ENCODE assay signal across 13 cellular contexts in genomic region chr13:59409211-59409610, GRCh38.
DNase-seq lines count a peak whose midpoint lies in the region; ATAC-seq and TF ChIP-seq lines count a peak whose summit lies in the region.
"Had no signal": no experiment of that assay in that cellular context is flagged by ENCODE, and none has a peak within 500 bp of the region (broad histone marks: within the 10 kb centered on the region; RNA-seq: fewer than 3 reads in every experiment).

No MANE protein-coding gene starts in this region.

- H3K4me1 Mint-ChIP-seq in MCF 10A (ENCODE audit: insufficient read depth, unreplicated experiment): no peaks in the 10 kb centered on the region
- H3K4me1 Mint-ChIP-seq: B cell had no signal

- H3K4me3 Mint-ChIP-seq in MCF 10A (ENCODE audit: unreplicated experiment): no peak overlapping the region
- H3K4me3 Mint-ChIP-seq: B cell had no signal

- DNase-seq in A673 (ENCODE audit: low spot score): peak; percentile 29
- peak; percentile 14 for DNase-seq in LHCN-M2 (ENCODE audit: low read depth)
- peak; percentile 65 for DNase-seq in choroid plexus epithelial cell (ENCODE audit: low read depth)
- peak in 1 of 2 donors; percentile 29 for DNase-seq in left lung
- DNase-seq in NCI-H510A (lab: John Stamatoyannopoulos, UW): no peak
- DNase-seq in glomerular visceral epithelial cell (ENCODE audit: extremely low spot score): no peak
- no peak for DNase-seq in MCF 10A (ENCODE audit: unreplicated experiment)
- DNase-seq: activated CD4-positive, alpha-beta T cell treated with anti-CD3 and anti-CD28 coated beads for 1 hour; activated naive CD4-positive, alpha-beta T cell treated with anti-CD3 and anti-CD28 coated beads, Interleukin-2, amount 50 U/mL, for 16 hours; NCI-H187; upper lobe of left lung had no signal

- H3K27ac Mint-ChIP-seq in MCF 10A (ENCODE audit: low read depth, unreplicated experiment): no peak overlapping the region
- H3K27ac Mint-ChIP-seq: B cell had no signal

- CTCF ChIA-PET in A673 (lab: Charles Lee) (no interaction called here), MCF 10A (lab: Yijun Ruan, JAX) (interaction anchor here (4.4 kb wide), 1 partner anchor 17 kb away, joined by 22 read pairs; no protein-coding TSS in a partner anchor)

- intact Hi-C loops in A673 (cut with micrococcal nuclease; ENCODE audit: unreplicated experiment): no loop called here
- intact Hi-C loops in left lung (cut with DNase I): no loop called here
- intact Hi-C loops in MCF 10A (cut with micrococcal nuclease): no loop called here

- H3K27me3 Mint-ChIP-seq in MCF 10A (ENCODE audit: insufficient read depth, unreplicated experiment): peaks cover 22% of the 10 kb centered on the region
- H3K27me3 Mint-ChIP-seq: B cell had no signal

- peaks cover 9% of the 10 kb centered on the region for H3K9me3 Mint-ChIP-seq in MCF 10A (ENCODE audit: unreplicated experiment)

- peak; percentile 43 for ATAC-seq in left lung
- ATAC-seq in HG03097 (IDR thresholded peaks at IDR 0.05; ENCODE audit: low FRiP score, unreplicated experiment): no peak

- H3K4me3 ChIP-seq in A673 (ENCODE audit: low read depth, low read length, poor library complexity, severe bottlenecking) (no peak overlapping the region), choroid plexus epithelial cell (ENCODE audit: low read depth, low read length) (no peak overlapping the region), left lung (no peak overlapping the region)
- H3K4me3 ChIP-seq: upper lobe of left lung had no signal

- POLR2A ChIA-PET in A673 (lab: Charles Lee; ENCODE audit: low non-redundant PET) (no interaction called here), MCF 10A (lab: Yijun Ruan, JAX) (no interaction called here)

- H3K27me3 ChIP-seq in A673 (replicated peaks; ENCODE audit: insufficient read depth, low read depth, low read length, poor library complexity) (no peaks in the 10 kb centered on the region), left lung (no peaks in the 10 kb centered on the region)
- H3K27me3 ChIP-seq: upper lobe of left lung had no signal

- no peaks in the 10 kb centered on the region for H3K36me3 Mint-ChIP-seq in MCF 10A (ENCODE audit: insufficient read depth, unreplicated experiment)

- H3K27ac ChIP-seq in A673 (ENCODE audit: low read depth, low read length, poor library complexity, severe bottlenecking): peak overlapping the region; percentile 10
- no peak overlapping the region for H3K27ac ChIP-seq in left lung
- H3K27ac ChIP-seq: upper lobe of left lung had no signal

- H3K36me3 ChIP-seq in A673 (ENCODE audit: insufficient read depth, low read length, poor library complexity, severe bottlenecking) (no peaks in the 10 kb centered on the region), left lung (no peaks in the 10 kb centered on the region)
- H3K36me3 ChIP-seq: upper lobe of left lung had no signal

- no peak for TF ChIP-seq CTCF in A673 (conservative IDR thresholded peaks at IDR 0.05; ENCODE audit: low read depth, low read length)
- TF ChIP-seq CTCF in choroid plexus epithelial cell (conservative IDR thresholded peaks at IDR 0.05; ENCODE audit: low read depth, low read length): no peak
- TF ChIP-seq CTCF in left lung (IDR thresholded peaks at IDR 0.05): no peak
- TF ChIP-seq CTCF in MCF 10A (IDR thresholded peaks at IDR 0.05; ENCODE audit: unreplicated experiment): no peak

- H3K9me3 ChIP-seq in A673 (ENCODE audit: low read depth, low read length, poor library complexity, severe bottlenecking) (peaks cover 21% of the 10 kb centered on the region), left lung (peaks cover 0 to 18% of the 10 kb centered on the region in 2 donors)

- BruUV-seq in A673 (replicated peaks; lab: Mats Ljungman, UMichigan): no TSS peak
- no TSS peak for BruUV-seq in MCF 10A (replicated peaks; lab: Mats Ljungman, UMichigan)

- H3K4me1 ChIP-seq in A673 (ENCODE audit: insufficient read depth, low read length, poor library complexity, severe bottlenecking) (peaks cover 13% of the 10 kb centered on the region), left lung (peaks cover 0 to 8% of the 10 kb centered on the region in 2 donors)

Comparison
In these comparisons a context has a peak if more than half of its experiments do, and no peak if none do; other contexts are left out.
1. DNase-seq: peak in A673 (single experiment), LHCN-M2 (single experiment) and choroid plexus epithelial cell (single experiment); none in NCI-H510A (single experiment), glomerular visceral epithelial cell (single experiment) and MCF 10A (single experiment).